In the genomic region with DNA sequence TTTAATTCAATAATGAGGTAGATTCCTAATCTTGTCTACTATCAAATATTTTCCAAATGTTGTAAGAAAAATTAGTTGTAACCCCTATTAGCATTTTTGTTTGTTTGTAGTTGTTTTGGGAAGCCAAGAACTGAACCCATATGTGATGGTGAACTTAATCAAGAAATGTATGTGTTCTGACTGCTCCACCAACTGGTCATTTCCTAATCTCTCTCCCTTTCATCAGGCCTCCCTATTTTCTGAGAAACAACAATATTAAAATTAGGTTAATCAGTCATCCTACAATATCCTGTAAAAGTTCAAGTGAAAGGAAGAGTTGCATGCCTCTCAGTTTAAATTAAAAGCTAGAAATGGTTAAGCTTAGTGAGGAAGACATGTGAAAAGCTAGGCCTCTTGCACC, we compare ENCODE assay signal across 30 cellular contexts.
"Had no signal": no experiment of that assay in that cellular context is flagged by ENCODE, and none has a peak within 500 bp of the region (broad histone marks: within the 10 kb centered on the region; RNA-seq: fewer than 3 reads in every experiment).

No MANE protein-coding gene starts in this region.

- H3K9me3 Mint-ChIP-seq: activated CD4-positive, alpha-beta T cell treated with anti-CD3 and anti-CD28 coated beads, Interleukin-2, amount 10 ng/mL, durations not matched to agents 24 days and 14 days had no signal

- H3K9me3 ChIP-seq: neutrophil, pancreas, prostate gland, right atrium auricular region had no signal

- H3K36me3 Mint-ChIP-seq: activated naive CD4-positive, alpha-beta T cell treated with anti-CD3 and anti-CD28 coated beads, Interleukin-2, amount 10 ng/mL, durations not matched to agents 7 days and 5 days; activated naive CD8-positive, alpha-beta T cell treated with anti-CD3 and anti-CD28 coated beads, Interleukin-2, amount 10 ng/mL, durations not matched to agents 7 days and 5 days had no signal

- H3K36me3 ChIP-seq: breast epithelium, heart left ventricle, neutrophil, pancreas, prostate gland, right atrium auricular region, spleen, tibial nerve had no signal

- H3K27ac ChIP-seq: breast epithelium, heart left ventricle, neutrophil, pancreas, prostate gland, right atrium auricular region, spleen, tibial nerve had no signal

- H3K4me3 ChIP-seq: breast epithelium, heart left ventricle, pancreas, prostate gland, right atrium auricular region, spleen, tibial nerve had no signal

- ATAC-seq: heart left ventricle, left colon, pancreas had no signal

- H3K27me3 ChIP-seq: breast epithelium, heart left ventricle, neutrophil, pancreas, right atrium auricular region, spleen, tibial nerve had no signal

- H3K4me3 Mint-ChIP-seq: activated CD4-positive, alpha-beta memory T cell treated with anti-CD3 and anti-CD28 coated beads for 36 hours; activated CD4-positive, alpha-beta T cell treated with anti-CD3 and anti-CD28 coated beads, Interleukin-2, amount 10 ng/mL, durations not matched to agents 24 days and 14 days; activated naive CD4-positive, alpha-beta T cell treated with anti-CD3 and anti-CD28 coated beads, Interleukin-2, amount 10 ng/mL, durations not matched to agents 7 days and 5 days; activated naive CD8-positive, alpha-beta T cell treated with anti-CD3 and anti-CD28 coated beads, Interleukin-2, amount 10 ng/mL, durations not matched to agents 7 days and 5 days; activated T-cell treated with anti-CD3 and anti-CD28 coated beads, Interleukin-2, amount 50 U/mL, for 24 hours; immature natural killer cell; mesothelial cell of epicardium; naive B cell; nephron progenitor cell; T-helper 1 cell treated with Interleukin-12 subunit alpha and Interleukin-12 subunit beta and Interleukin-4 antibody, amounts not matched to agents 30 μg/mL and 1 μg/mL, for 36 hours had no signal

- DNase-seq: activated CD4-positive, alpha-beta memory T cell treated with anti-CD3 and anti-CD28 coated beads for 36 hours; activated CD4-positive, alpha-beta T cell treated with anti-CD3 and anti-CD28 coated beads, Interleukin-2, amount 10 ng/mL, durations not matched to agents 24 days and 14 days; activated CD4-positive, CD25-positive, alpha-beta regulatory T cell treated with anti-CD3 and anti-CD28 coated beads, Interleukin-2, amount 50 U/mL, for 72 hours; activated CD8-positive, alpha-beta memory T cell treated with anti-CD3 and anti-CD28 coated beads, Interleukin-2, amount 50 U/mL, for 48 hours; activated gamma-delta T cell; activated naive CD4-positive, alpha-beta T cell treated with anti-CD3 and anti-CD28 coated beads, Interleukin-2, amount 10 ng/mL, durations not matched to agents 7 days and 5 days; activated naive CD8-positive, alpha-beta T cell treated with anti-CD3 and anti-CD28 coated beads, Interleukin-2, amount 10 ng/mL, durations not matched to agents 7 days and 5 days; activated T-cell treated with anti-CD3 and anti-CD28 coated beads, Interleukin-2, amount 50 U/mL, for 24 hours; amygdala; central memory CD4-positive, alpha-beta T cell; effector CD8-positive, alpha-beta T cell; erythroblast; heart left ventricle; hypothalamus; immature natural killer cell; kidney; left colon; naive B cell; nephron progenitor cell; pancreas; spleen; stimulated activated naive CD4-positive, alpha-beta T cell treated with Interleukin-2 at 50 U/mL for 16 hours; T-helper 9 cell had no signal

- H3K4me1 Mint-ChIP-seq: activated CD4-positive, alpha-beta T cell treated with anti-CD3 and anti-CD28 coated beads, Interleukin-2, amount 10 ng/mL, durations not matched to agents 24 days and 14 days; activated naive CD4-positive, alpha-beta T cell treated with anti-CD3 and anti-CD28 coated beads, Interleukin-2, amount 10 ng/mL, durations not matched to agents 7 days and 5 days; activated naive CD8-positive, alpha-beta T cell treated with anti-CD3 and anti-CD28 coated beads, Interleukin-2, amount 10 ng/mL, durations not matched to agents 7 days and 5 days; immature natural killer cell; naive B cell; nephron progenitor cell had no signal

- H3K27me3 Mint-ChIP-seq: activated CD4-positive, alpha-beta memory T cell treated with anti-CD3 and anti-CD28 coated beads for 36 hours; activated CD4-positive, alpha-beta T cell treated with anti-CD3 and anti-CD28 coated beads, Interleukin-2, amount 10 ng/mL, durations not matched to agents 24 days and 14 days; activated naive CD4-positive, alpha-beta T cell treated with anti-CD3 and anti-CD28 coated beads, Interleukin-2, amount 10 ng/mL, durations not matched to agents 7 days and 5 days; activated naive CD8-positive, alpha-beta T cell treated with anti-CD3 and anti-CD28 coated beads, Interleukin-2, amount 10 ng/mL, durations not matched to agents 7 days and 5 days; activated T-cell treated with anti-CD3 and anti-CD28 coated beads, Interleukin-2, amount 50 U/mL, for 24 hours had no signal

- H3K4me1 ChIP-seq: breast epithelium, pancreas, prostate gland, spleen, tibial nerve had no signal

- H3K27ac Mint-ChIP-seq: activated CD4-positive, alpha-beta memory T cell treated with anti-CD3 and anti-CD28 coated beads for 36 hours; activated CD4-positive, alpha-beta T cell treated with anti-CD3 and anti-CD28 coated beads, Interleukin-2, amount 10 ng/mL, durations not matched to agents 24 days and 14 days; activated naive CD4-positive, alpha-beta T cell treated with anti-CD3 and anti-CD28 coated beads, Interleukin-2, amount 10 ng/mL, durations not matched to agents 7 days and 5 days; activated naive CD8-positive, alpha-beta T cell treated with anti-CD3 and anti-CD28 coated beads, Interleukin-2, amount 10 ng/mL, durations not matched to agents 7 days and 5 days; activated T-cell treated with anti-CD3 and anti-CD28 coated beads, Interleukin-2, amount 50 U/mL, for 24 hours; immature natural killer cell; mesothelial cell of epicardium; naive B cell; nephron progenitor cell; T-helper 1 cell treated with Interleukin-12 subunit alpha and Interleukin-12 subunit beta and Interleukin-4 antibody, amounts not matched to agents 30 μg/mL and 1 μg/mL, for 36 hours had no signal
